In the genomic region with DNA sequence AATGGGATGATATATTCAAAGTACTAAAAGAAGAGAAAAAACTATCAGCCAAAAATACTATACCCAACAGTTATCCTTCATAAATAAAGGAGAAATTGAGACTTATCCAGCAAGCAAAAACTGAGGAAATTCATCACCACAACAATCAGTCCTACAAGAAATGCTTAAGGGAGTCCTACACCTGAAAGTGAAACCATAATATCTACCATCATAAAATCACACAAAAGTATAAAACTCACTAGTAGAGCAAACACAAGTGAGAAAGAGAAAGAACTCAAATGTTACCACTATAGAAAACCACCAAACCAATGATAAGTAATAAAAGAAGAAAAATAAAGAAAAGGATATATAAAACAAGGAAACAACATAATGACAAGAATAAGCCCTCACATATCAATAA, we compare ENCODE assay signal across 25 cellular contexts.
A peak's percentile ranks its signal among the peaks of the same experiment; 100 is the strongest.
DNase-seq lines count a peak whose midpoint lies in the region; ATAC-seq, FAIRE-seq and TF ChIP-seq lines count a peak whose summit lies in the region.
"Had no signal": no experiment of that assay in that cellular context is flagged by ENCODE, and none has a peak within 500 bp of the region (broad histone marks: within the 10 kb centered on the region; RNA-seq: fewer than 3 reads in every experiment).

No MANE protein-coding gene starts in this region.

- TF ChIP-seq EP300 in A549 (IDR thresholded peaks at IDR 0.05) (no peak), stomach (IDR thresholded peaks at IDR 0.05) (no peak)

- TF ChIP-seq POLR2A in A549 (IDR thresholded peaks at IDR 0.05; ENCODE audit: low read length) (no peak), stomach (IDR thresholded peaks at IDR 0.05) (no peak)

- H3K4me1 ChIP-seq in A549 (no peaks in the 10 kb centered on the region), pancreas (no peaks in the 10 kb centered on the region), stomach (no peaks in the 10 kb centered on the region), colonic mucosa (no peaks in the 10 kb centered on the region)
- H3K4me1 ChIP-seq: BE2C, BLaER1 had no signal

- H3K4me3 ChIP-seq in A549 (no peak overlapping the region), pancreas (no peak overlapping the region), stomach (no peak overlapping the region), colonic mucosa (no peak overlapping the region)
- H3K4me3 ChIP-seq: BLaER1 had no signal

- no peak for TF ChIP-seq CTCF in A549 (IDR thresholded peaks at IDR 0.05)
- TF ChIP-seq CTCF in pancreas (IDR thresholded peaks at IDR 0.05): no peak
- TF ChIP-seq CTCF in stomach (IDR thresholded peaks at IDR 0.05): no peak
- TF ChIP-seq CTCF in colonic mucosa (IDR thresholded peaks at IDR 0.05): no peak

- no peak for TF ChIP-seq RAD21 in A549 (conservative IDR thresholded peaks at IDR 0.05 in 1 of 2, IDR thresholded peaks at IDR 0.05 in 1 of 2)

- FAIRE-seq in A549 (lab: Jason Lieb, UNC) (peak; percentile 81), pancreas (lab: Jason Lieb, UNC) (peak; percentile 67)
- FAIRE-seq: G401.6, GM12891, GM19239 had no signal

- no peak overlapping the region for H3K27ac ChIP-seq in A549
- H3K27ac ChIP-seq in pancreas: no peak overlapping the region
- H3K27ac ChIP-seq in stomach: no peak overlapping the region
- H3K27ac ChIP-seq in colonic mucosa: no peak overlapping the region
- H3K27ac ChIP-seq: 22Rv1, BLaER1 had no signal

- no peak overlapping the region for H3K9ac ChIP-seq in colonic mucosa (ENCODE audit: low read depth in 2 of 2, low read length in 2 of 2)
- H3K9ac ChIP-seq: BLaER1 had no signal

- H3K4me2 ChIP-seq in A549: no peak overlapping the region
- H3K4me2 ChIP-seq: BLaER1 had no signal

- H3K27me3 ChIP-seq in pancreas (no peaks in the 10 kb centered on the region), stomach (no peaks in the 10 kb centered on the region), colonic mucosa (no peaks in the 10 kb centered on the region)
- H3K27me3 ChIP-seq: BE2C, BLaER1 had no signal

- POLR2A ChIA-PET in A549 (lab: Yijun Ruan, JAX): no interaction called here

- CTCF ChIA-PET in A549 (lab: Yijun Ruan, JAX): no interaction called here

- H3K9me3 ChIP-seq in A549 (peaks cover 18% of the 10 kb centered on the region), pancreas (no peaks in the 10 kb centered on the region), stomach (peaks cover 0 to 24% (median 16%) of the 10 kb centered on the region in 4 donors), colonic mucosa (no peaks in the 10 kb centered on the region)
- H3K9me3 ChIP-seq: BE2C had no signal

- no peaks in the 10 kb centered on the region for H3K36me3 ChIP-seq in pancreas
- no peaks in the 10 kb centered on the region for H3K36me3 ChIP-seq in stomach
- H3K36me3 ChIP-seq in colonic mucosa: no peaks in the 10 kb centered on the region
- H3K36me3 ChIP-seq: BE2C, BLaER1 had no signal

- DNase-seq in A549 (ENCODE audit: low read depth in 1 of 2, low spot score in 1 of 2) (no peak), OCI-M1 (lab: John Stamatoyannopoulos, UW) (peak; percentile 19), left colon (no peak), pancreas (no peak), stomach (no peak), colonic mucosa (no peak), NCI-H1436 (lab: John Stamatoyannopoulos, UW) (no peak)
- DNase-seq: ACHN; BE2C; C1 segment of cervical spinal cord; CD4-positive, alpha-beta memory T cell; CD4-positive, CD25-positive, alpha-beta regulatory T cell; CD8-positive, alpha-beta memory T cell; COR-L47; DMS 273 treated with DMSO at 0.1 percent for 48 hours; DMS153; DMS53; DMS79; DND-41; GF-D8 had no signal

- ATAC-seq in A549 (no peak), left colon (peak; percentile 78), pancreas (no peak)

- intact Hi-C loops in left colon (cut with DNase I, micrococcal nuclease): no loop called here
- intact Hi-C loops in pancreas (cut with DNase I): no loop called here
- intact Hi-C loops in stomach (cut with DNase I; ENCODE audit: low total_unique reads): no loop called here
- intact Hi-C loops in colonic mucosa (cut with DNase I): no loop called here

TF ChIP-seq in A549, 52 proteins besides CTCF, POLR2A, EP300 and RAD21:
- TF ChIP-seq, protein P1, sequence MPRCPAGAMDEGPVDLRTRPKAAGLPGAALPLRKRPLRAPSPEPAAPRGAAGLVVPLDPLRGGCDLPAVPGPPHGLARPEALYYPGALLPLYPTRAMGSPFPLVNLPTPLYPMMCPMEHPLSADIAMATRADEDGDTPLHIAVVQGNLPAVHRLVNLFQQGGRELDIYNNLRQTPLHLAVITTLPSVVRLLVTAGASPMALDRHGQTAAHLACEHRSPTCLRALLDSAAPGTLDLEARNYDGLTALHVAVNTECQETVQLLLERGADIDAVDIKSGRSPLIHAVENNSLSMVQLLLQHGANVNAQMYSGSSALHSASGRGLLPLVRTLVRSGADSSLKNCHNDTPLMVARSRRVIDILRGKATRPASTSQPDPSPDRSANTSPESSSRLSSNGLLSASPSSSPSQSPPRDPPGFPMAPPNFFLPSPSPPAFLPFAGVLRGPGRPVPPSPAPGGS (IDR thresholded peaks at IDR 0.05): no peak
- TF ChIP-seq, protein P2, sequence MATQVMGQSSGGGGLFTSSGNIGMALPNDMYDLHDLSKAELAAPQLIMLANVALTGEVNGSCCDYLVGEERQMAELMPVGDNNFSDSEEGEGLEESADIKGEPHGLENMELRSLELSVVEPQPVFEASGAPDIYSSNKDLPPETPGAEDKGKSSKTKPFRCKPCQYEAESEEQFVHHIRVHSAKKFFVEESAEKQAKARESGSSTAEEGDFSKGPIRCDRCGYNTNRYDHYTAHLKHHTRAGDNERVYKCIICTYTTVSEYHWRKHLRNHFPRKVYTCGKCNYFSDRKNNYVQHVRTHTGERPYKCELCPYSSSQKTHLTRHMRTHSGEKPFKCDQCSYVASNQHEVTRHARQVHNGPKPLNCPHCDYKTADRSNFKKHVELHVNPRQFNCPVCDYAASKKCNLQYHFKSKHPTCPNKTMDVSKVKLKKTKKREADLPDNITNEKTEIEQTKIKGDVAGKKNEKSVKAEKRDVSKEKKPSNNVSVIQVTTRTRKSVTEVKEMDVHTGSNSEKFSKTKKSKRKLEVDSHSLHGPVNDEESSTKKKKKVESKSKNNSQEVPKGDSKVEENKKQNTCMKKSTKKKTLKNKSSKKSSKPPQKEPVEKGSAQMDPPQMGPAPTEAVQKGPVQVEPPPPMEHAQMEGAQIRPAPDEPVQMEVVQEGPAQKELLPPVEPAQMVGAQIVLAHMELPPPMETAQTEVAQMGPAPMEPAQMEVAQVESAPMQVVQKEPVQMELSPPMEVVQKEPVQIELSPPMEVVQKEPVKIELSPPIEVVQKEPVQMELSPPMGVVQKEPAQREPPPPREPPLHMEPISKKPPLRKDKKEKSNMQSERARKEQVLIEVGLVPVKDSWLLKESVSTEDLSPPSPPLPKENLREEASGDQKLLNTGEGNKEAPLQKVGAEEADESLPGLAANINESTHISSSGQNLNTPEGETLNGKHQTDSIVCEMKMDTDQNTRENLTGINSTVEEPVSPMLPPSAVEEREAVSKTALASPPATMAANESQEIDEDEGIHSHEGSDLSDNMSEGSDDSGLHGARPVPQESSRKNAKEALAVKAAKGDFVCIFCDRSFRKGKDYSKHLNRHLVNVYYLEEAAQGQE (IDR thresholded peaks at IDR 0.05): no peak
- TF ChIP-seq ZNF302 (CRISPR knock-in tag; IDR thresholded peaks at IDR 0.05) (no peak), RNF2 (IDR thresholded peaks at IDR 0.05; ENCODE audit: borderline replicate concordance, low read depth) (no peak), TP53 (CRISPR knock-in tag; IDR thresholded peaks at IDR 0.05) (no peak), NR3C1 (IDR thresholded peaks at IDR 0.05) (no peak), BHLHE40 (IDR thresholded peaks at IDR 0.05; ENCODE audit: low read depth, low read length) (no peak), MYC (IDR thresholded peaks at IDR 0.05; ENCODE audit: borderline replicate concordance, low read length) (no peak), FOXS1 (CRISPR knock-in tag; IDR thresholded peaks at IDR 0.05) (no peak), SMC3 (IDR thresholded peaks at IDR 0.05) (no peak)
